In the genomic region with DNA sequence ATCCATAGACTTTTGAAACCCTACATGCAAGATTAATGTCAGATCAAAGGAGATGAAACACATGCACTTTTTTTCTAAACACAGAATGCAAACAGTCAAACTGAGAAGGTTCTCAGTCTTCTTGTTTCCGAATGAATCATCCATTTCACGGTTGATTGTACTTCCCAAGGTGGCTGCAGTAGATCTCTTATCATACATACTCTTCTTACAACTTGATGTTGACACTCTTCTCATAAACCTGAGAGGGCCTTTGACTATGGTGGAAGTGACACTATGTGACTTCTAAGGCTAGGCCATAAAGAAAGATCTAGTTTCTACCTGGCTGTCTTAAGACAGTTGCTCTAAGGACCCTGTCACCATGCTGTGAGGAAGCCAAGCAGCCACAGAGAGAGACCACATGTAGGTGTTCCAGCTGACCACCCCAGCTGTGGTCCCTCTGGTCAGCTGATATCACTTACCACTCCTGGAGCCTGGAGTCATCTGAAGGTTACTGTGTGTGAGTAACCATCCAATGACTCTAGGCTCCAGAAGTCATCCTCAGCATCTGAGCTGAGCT, we compare ENCODE assay signal across 9 cellular contexts.
A peak's percentile ranks its signal among the peaks of the same experiment; 100 is the strongest.
DNase-seq lines count a peak whose midpoint lies in the region; ATAC-seq and TF ChIP-seq lines count a peak whose summit lies in the region.
"Had no signal": no experiment of that assay in that cellular context is flagged by ENCODE, and none has a peak within 500 bp of the region (broad histone marks: within the 10 kb centered on the region; RNA-seq: fewer than 3 reads in every experiment).

No MANE protein-coding gene starts in this region.

- peaks cover 31% of the 10 kb centered on the region for H3K4me1 Mint-ChIP-seq in nephron progenitor cell

- peaks cover 4% of the 10 kb centered on the region for H3K27me3 Mint-ChIP-seq in nephron progenitor cell (ENCODE audit: low read depth, poor library complexity)

- intact Hi-C loops in testis (cut with DNase I; ENCODE audit: low total_unique reads), result no loop called here

- no peaks in the 10 kb centered on the region for H3K4me1 ChIP-seq in testis

- H3K36me3 Mint-ChIP-seq in nephron progenitor cell (ENCODE audit: low read depth), result no peaks in the 10 kb centered on the region

- no peak overlapping the region for H3K4me3 ChIP-seq in testis

- H3K27me3 ChIP-seq in testis, result no peaks in the 10 kb centered on the region

- TF ChIP-seq CTCF in nephron progenitor cell (IDR thresholded peaks at IDR 0.05) (no peak), testis (IDR thresholded peaks at IDR 0.05) (no peak)

- peak; percentile 54 for DNase-seq in activated CD8-positive, alpha-beta memory T cell treated with anti-CD3 and anti-CD28 coated beads, Interleukin-2, amount 50 U/mL, for 48 hours
- no peak for DNase-seq in activated CD8-positive, alpha-beta memory T cell treated with anti-CD3 and anti-CD28 coated beads for 24 hours
- DNase-seq in nephron progenitor cell (no peak), DMS79 treated with DMSO at 0.1 percent for 48 hours (lab: John Stamatoyannopoulos, UW) (no peak), testis (no peak), AG08396 (ENCODE audit: low spot score) (no peak)
- DNase-seq: H7 had no signal

- WGBS in testis, 2 donors, result 57 to 97% methylated on average over 2 of the region's 2 CpGs

- H3K9me3 ChIP-seq in testis, result no peaks in the 10 kb centered on the region

- peak overlapping the region; percentile 33 for H3K27ac Mint-ChIP-seq in nephron progenitor cell

- H3K27ac ChIP-seq in testis, result no peak overlapping the region

- ATAC-seq in GM21737 (IDR thresholded peaks at IDR 0.05; ENCODE audit: unreplicated experiment) (peak; percentile 89), HG03460 (IDR thresholded peaks at IDR 0.05; ENCODE audit: unreplicated experiment) (peak; percentile 94)

- H3K4me3 Mint-ChIP-seq in nephron progenitor cell, result no peak overlapping the region

- peaks cover 11% of the 10 kb centered on the region for H3K9me3 Mint-ChIP-seq in nephron progenitor cell

- no peaks in the 10 kb centered on the region for H3K36me3 ChIP-seq in testis (ENCODE audit: low read depth, missing control alignments)

- no peak for TF ChIP-seq POLR2A in testis (IDR thresholded peaks at IDR 0.05)
